22 cellular contexts compared by ENCODE assay signal in genomic region chr6:135073217-135073616, GRCh38. TPM values are rescaled to one million over a fixed set of nuclear protein-coding genes. Genes with fewer than 3 reads are reported as not detected.
DNase-seq lines count a peak whose midpoint lies in the region; ATAC-seq, FAIRE-seq and TF ChIP-seq lines count a peak whose summit lies in the region.
"Had no signal": no experiment of that assay in that cellular context is flagged by ENCODE, and none has a peak within 500 bp of the region (broad histone marks: within the 10 kb centered on the region; RNA-seq: fewer than 3 reads in every experiment).

No MANE protein-coding gene starts in this region.

- H3K27me3 ChIP-seq in K562 (ENCODE audit: control insufficient read depth in 2 of 2, insufficient read depth in 2 of 2, low read length in 2 of 2) = no peaks in the 10 kb centered on the region
- no peaks in the 10 kb centered on the region for H3K27me3 ChIP-seq in right lobe of liver
- H3K27me3 ChIP-seq: BE2C, SJCRH30 had no signal

- H3K27ac ChIP-seq in K562 (ENCODE audit: extremely low read depth, low read depth, low read length) = peak overlapping the region; percentile 8; the same call in 2 of the 3 replicates
- no peak overlapping the region for H3K27ac ChIP-seq in right lobe of liver
- H3K27ac ChIP-seq: SJCRH30 had no signal

- H3K4me3 ChIP-seq in LNCaP clone FGC (ENCODE audit: low read depth, low read length) = no peak overlapping the region
- no peak overlapping the region for H3K4me3 ChIP-seq in K562
- H3K4me3 ChIP-seq in right lobe of liver = no peak overlapping the region
- H3K4me3 ChIP-seq: HAP-1, SJCRH30 had no signal

- no peak for TF ChIP-seq EP300 in K562 (IDR thresholded peaks at IDR 0.05; ENCODE audit: low read length)

- H3K4me2 ChIP-seq in K562 (ENCODE audit: insufficient read depth, low read length) = no peak overlapping the region

- TF ChIP-seq CTCF in natural killer cell (IDR thresholded peaks at IDR 0.05) = no peak
- no peak for TF ChIP-seq CTCF in LNCaP clone FGC (IDR thresholded peaks at IDR 0.05; ENCODE audit: control insufficient read depth, extremely low read depth, insufficient read depth)
- TF ChIP-seq CTCF in K562 (IDR thresholded peaks at IDR 0.05 in 2 of 3, conservative IDR thresholded peaks at IDR 0.05 in 1 of 3; ENCODE audit: insufficient read depth in 2 of 3, low read depth in 1 of 3, low read length in 3 of 3) = no peak
- TF ChIP-seq CTCF in right lobe of liver (IDR thresholded peaks at IDR 0.05) = no peak

- H3K4me1 ChIP-seq in K562 (replicated peaks in 1 of 2; ENCODE audit: control insufficient read depth in 2 of 2, insufficient read depth in 2 of 2, low read length in 2 of 2) (peaks cover 5 to 19% of the 10 kb centered on the region in 2 experiments; a peak in 4 of 5 replicates), right lobe of liver (peaks cover 0 to 10% (median 2%) of the 10 kb centered on the region in 4 donors)
- H3K4me1 ChIP-seq: BE2C, HAP-1, SJCRH30 had no signal

- no TSS peak for BruUV-seq in K562 (replicated peaks; lab: Mats Ljungman, UMichigan)

- no peak for FAIRE-seq in K562 (lab: Jason Lieb, UNC)
- FAIRE-seq: HTR-8/SVneo had no signal

- intact Hi-C loops in natural killer cell (cut with micrococcal nuclease) = no loop called here
- intact Hi-C loops in K562 (cut with micrococcal nuclease) = no loop called here
- intact Hi-C loops in right lobe of liver (cut with DNase I) = no loop called here

- TF ChIP-seq POLR2A in K562 (conservative IDR thresholded peaks at IDR 0.05) (no peak), right lobe of liver (IDR thresholded peaks at IDR 0.05) (no peak)

- no peak for TF ChIP-seq RAD21 in K562 (CRISPR knock-in tag; conservative IDR thresholded peaks at IDR 0.05 in 1 of 2, IDR thresholded peaks at IDR 0.05 in 1 of 2)

- no peaks in the 10 kb centered on the region for H3K9me3 Mint-ChIP-seq in natural killer cell treated with Interleukin-12 subunit alpha and Interleukin-12 subunit beta and Interleukin-15 and Interleukin-18, amount 100 ng/mL, for 72 hours
- no peaks in the 10 kb centered on the region for H3K9me3 Mint-ChIP-seq in natural killer cell
- H3K9me3 Mint-ChIP-seq: CD4-positive, CD25-positive, alpha-beta regulatory T cell; HFFc6 had no signal

- POLR2A ChIA-PET in K562 (lab: Yijun Ruan, JAX) = interaction anchor here (0.6 kb wide), 1 partner anchor 1166 kb away, joined by 3 read pairs; no protein-coding TSS in a partner anchor

- H3K9me1 ChIP-seq in K562 (ENCODE audit: control insufficient read depth, insufficient read depth, low read length) = no peaks in the 10 kb centered on the region

- WGBS in K562 (ENCODE audit: insufficient coverage, low coverage, missing lambda C conversion rate) = 13% methylated on average over 1 of the region's 1 CpG
- 64% methylated on average over 1 of the region's 1 CpG for WGBS in right lobe of liver (ENCODE audit: insufficient coverage, low coverage, low lambda C conversion rate, missing lambda C conversion rate)

- H3K36me3 Mint-ChIP-seq in natural killer cell treated with Interleukin-12 subunit alpha and Interleukin-12 subunit beta and Interleukin-15 and Interleukin-18, amount 100 ng/mL, for 72 hours = no peaks in the 10 kb centered on the region
- H3K36me3 Mint-ChIP-seq in natural killer cell = no peaks in the 10 kb centered on the region
- H3K36me3 Mint-ChIP-seq: CD4-positive, CD25-positive, alpha-beta regulatory T cell had no signal

- peaks cover 0 to 8% of the 10 kb centered on the region in 2 donors for H3K27me3 Mint-ChIP-seq in natural killer cell treated with Interleukin-12 subunit alpha and Interleukin-12 subunit beta and Interleukin-15 and Interleukin-18, amount 100 ng/mL, for 72 hours
- H3K27me3 Mint-ChIP-seq in natural killer cell (ENCODE audit: low read depth in 2 of 2) = peaks cover 7 to 8% of the 10 kb centered on the region in 2 donors
- H3K27me3 Mint-ChIP-seq: CD4-positive, CD25-positive, alpha-beta regulatory T cell had no signal

- DNase-seq in natural killer cell treated with Interleukin-12 subunit alpha and Interleukin-12 subunit beta and Interleukin-15 and Interleukin-18, amount 100 ng/mL, for 72 hours (ENCODE audit: low spot score) = no peak
- DNase-seq in natural killer cell = no peak
- peak; percentile 70 for DNase-seq in LNCaP clone FGC (ENCODE audit: low read depth)
- DNase-seq in K562 (ENCODE audit: extremely low read depth in 1 of 4, low spot score in 3 of 4) = no peak
- DNase-seq in right lobe of liver = no peak
- DNase-seq in stimulated activated CD4-positive, alpha-beta T cell treated with anti-CD3 and anti-CD28 coated beads, Interleukin-4, amount 100 ng/mL, for 4 hours = no peak
- no peak for DNase-seq in NCI-H1048 (lab: John Stamatoyannopoulos, UW)
- DNase-seq: BE2C; CD4-positive, CD25-positive, alpha-beta regulatory T cell; DMS153; GOT3; HFFc6; KG1; NCI-H2029; NCI-H446; NCI-H524 treated with DMSO at 0.1 percent for 48 hours; SJCRH30 had no signal

- peak overlapping the region; percentile 51 for H2AFZ ChIP-seq in K562 (ENCODE audit: low read depth, low read length)

- H3K9me3 ChIP-seq in K562 (replicated peaks; ENCODE audit: control insufficient read depth, insufficient read depth, low read depth, low read length) (peaks cover 9% of the 10 kb centered on the region; the same call in 1 of the 2 replicates), right lobe of liver (no peaks in the 10 kb centered on the region)
- H3K9me3 ChIP-seq: BE2C, HAP-1, SJCRH30 had no signal

- no peak overlapping the region for H3K4me3 Mint-ChIP-seq in natural killer cell treated with Interleukin-12 subunit alpha and Interleukin-12 subunit beta and Interleukin-15 and Interleukin-18, amount 100 ng/mL, for 72 hours
- no peak overlapping the region for H3K4me3 Mint-ChIP-seq in natural killer cell
- H3K4me3 Mint-ChIP-seq: CD4-positive, CD25-positive, alpha-beta regulatory T cell; HFFc6 had no signal

- ATAC-seq in natural killer cell treated with Interleukin-12 subunit alpha and Interleukin-12 subunit beta and Interleukin-15 and Interleukin-18, amount 100 ng/mL, for 72 hours = no peak
- no peak for ATAC-seq in natural killer cell
- ATAC-seq in K562 = no peak
- ATAC-seq in right lobe of liver = peak in 3 of 4 donors; percentile 12 to 48 (median 45)
- no peak for ATAC-seq in GM18520 (IDR thresholded peaks at IDR 0.05; ENCODE audit: unreplicated experiment)
- ATAC-seq: Right ventricle myocardium inferior, SK-N-SH treated with all-trans-retinoic acid at 6 μM for 48 hours had no signal

- H4K20me1 ChIP-seq in K562 (replicated peaks; ENCODE audit: control insufficient read depth, insufficient read depth, low read length) = no peaks in the 10 kb centered on the region

- peak overlapping the region; percentile 36 to 63 for H3K27ac Mint-ChIP-seq in natural killer cell treated with Interleukin-12 subunit alpha and Interleukin-12 subunit beta and Interleukin-15 and Interleukin-18, amount 100 ng/mL, for 72 hours
- H3K27ac Mint-ChIP-seq in natural killer cell = no peak overlapping the region
- H3K27ac Mint-ChIP-seq: CD4-positive, CD25-positive, alpha-beta regulatory T cell; HFFc6 had no signal

- no peaks in the 10 kb centered on the region for H3K79me2 ChIP-seq in K562 (ENCODE audit: control insufficient read depth, insufficient read depth, low read length)

- peaks cover 15 to 26% of the 10 kb centered on the region in 2 donors for H3K4me1 Mint-ChIP-seq in natural killer cell treated with Interleukin-12 subunit alpha and Interleukin-12 subunit beta and Interleukin-15 and Interleukin-18, amount 100 ng/mL, for 72 hours (ENCODE audit: low read depth in 2 of 2)
- H3K4me1 Mint-ChIP-seq in natural killer cell = no peaks in the 10 kb centered on the region

- CTCF ChIA-PET in K562 (lab: Yijun Ruan, JAX; ENCODE audit: low intra/inter-chr PET ratio) = no interaction called here

- H3K36me3 ChIP-seq in K562 (ENCODE audit: control insufficient read depth, insufficient read depth, low read length) (no peaks in the 10 kb centered on the region; the same call in 2 of the 3 replicates), right lobe of liver (no peaks in the 10 kb centered on the region)
- H3K36me3 ChIP-seq: BE2C, HAP-1, SJCRH30 had no signal

- in situ Hi-C loops in K562 (cut with MboI) = no loop called here

- H3K9ac ChIP-seq in K562 (ENCODE audit: insufficient read depth in 1 of 2, low read depth in 2 of 2, low read length in 2 of 2) = no peak overlapping the region; a peak in 1 of 4 replicates

TF ChIP-seq in K562, 482 proteins besides CTCF, POLR2A, EP300 and RAD21 (continues in another document):
- TF ChIP-seq, protein P1, sequence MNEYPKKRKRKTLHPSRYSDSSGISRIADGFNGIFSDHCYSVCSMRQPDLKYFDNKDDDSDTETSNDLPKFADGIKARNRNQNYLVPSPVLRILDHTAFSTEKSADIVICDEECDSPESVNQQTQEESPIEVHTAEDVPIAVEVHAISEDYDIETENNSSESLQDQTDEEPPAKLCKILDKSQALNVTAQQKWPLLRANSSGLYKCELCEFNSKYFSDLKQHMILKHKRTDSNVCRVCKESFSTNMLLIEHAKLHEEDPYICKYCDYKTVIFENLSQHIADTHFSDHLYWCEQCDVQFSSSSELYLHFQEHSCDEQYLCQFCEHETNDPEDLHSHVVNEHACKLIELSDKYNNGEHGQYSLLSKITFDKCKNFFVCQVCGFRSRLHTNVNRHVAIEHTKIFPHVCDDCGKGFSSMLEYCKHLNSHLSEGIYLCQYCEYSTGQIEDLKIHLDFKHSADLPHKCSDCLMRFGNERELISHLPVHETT (CRISPR knock-in tag; conservative IDR thresholded peaks at IDR 0.05 in 1 of 2, IDR thresholded peaks at IDR 0.05 in 1 of 2) = 0 out of 4 replicates have a peak, but pooled peaks of 1 of the 2 experiments have one; percentile 15

RNA-seq across cellular contexts. Expression of gene HBS1L, which starts 18.6 kb away (rescaled TPM):
- total RNA-seq in natural killer cell treated with Interleukin-12 subunit alpha and Interleukin-12 subunit beta and Interleukin-15 and Interleukin-18, amount 100 ng/mL, for 72 hours = 100 to 1,000 TPM; 137 to 215 TPM
- total RNA-seq in natural killer cell = 10 to 100 TPM; 75.3 to 82.2 (median 80.1) TPM
- total RNA-seq in K562 (2011; cell fraction: chromatin; rRNA removed; ENCODE audit: low replicate concordance) = 82.7 and 242 TPM in 2 replicates
- total RNA-seq in K562 (2011; cell fraction: nucleolus; rRNA removed) = 27.5 and 35.5 TPM in 2 replicates
- 68.2 and 121 TPM in 2 replicates for total RNA-seq in K562 (2011; cell fraction: nucleoplasm; rRNA removed)
- 133 and 145 TPM in 2 replicates for total RNA-seq in K562 (2014; rRNA removed)
- 184 and 207 TPM in 2 replicates for total RNA-seq in K562 (2014; rRNA removed; fragmentation: Illumina TruSeq; extraction: Trizol)
- 161 and 170 TPM in 2 replicates for total RNA-seq in K562 (2015; rRNA removed; fragmentation: Illumina TruSeq; extraction: Trizol)
- 128 and 140 TPM in 2 replicates for total RNA-seq in K562 (2021)
- polyA plus RNA-seq in K562 (2011; rRNA removed) = 131 and 175 TPM in 2 replicates
- polyA plus RNA-seq in K562 (2011; cell fraction: cytosol; rRNA removed) = 34.0 and 60.3 TPM in 2 replicates
- polyA plus RNA-seq in K562 (2011; cell fraction: nucleus; rRNA removed) = 57.7 and 92.5 TPM in 2 replicates
- 75.8 and 104 TPM in 2 replicates for polyA plus RNA-seq in K562 (2012)
- polyA plus RNA-seq in K562 (2014; fragmentation: Illumina TruSeq; extraction: Trizol) = 117 and 121 TPM in 2 replicates
- 100 to 1,000 TPM; 101 to 199 TPM for polyA plus RNA-seq in K562 (2014; fragmentation: Nextera tagmentation; extraction: Ambion mirVana)
- polyA plus RNA-seq in K562 (2014; rRNA removed) = 115 and 120 TPM in 2 replicates
- polyA minus RNA-seq in K562 (2011; rRNA and poly(A)+ RNA removed) = 345 and 377 TPM in 2 replicates
- 82.5 and 96.0 TPM in 2 replicates for polyA minus RNA-seq in K562 (2011; cell fraction: cytosol; rRNA and poly(A)+ RNA removed)
- 84.1 and 152 TPM in 2 replicates for polyA minus RNA-seq in K562 (2011; cell fraction: nucleus; rRNA and poly(A)+ RNA removed)
- total RNA-seq in right lobe of liver = 10 to 100 TPM; 31.8 to 47.2 (median 37.1) TPM

Comparison
In these comparisons a context has a peak if more than half of its experiments do, and no peak if none do; other contexts are left out.
1. H3K27ac Mint-ChIP-seq: peak in natural killer cell treated with Interleukin-12 subunit alpha and Interleukin-12 subunit beta and Interleukin-15 and Interleukin-18, amount 100 ng/mL, for 72 hours (2 of 2); none in natural killer cell (0 of 2).
2. ATAC-seq: peak in right lobe of liver (3 of 4); none in natural killer cell treated with Interleukin-12 subunit alpha and Interleukin-12 subunit beta and Interleukin-15 and Interleukin-18, amount 100 ng/mL, for 72 hours (0 of 2), natural killer cell (0 of 3), K562 (single experiment) and GM18520 (single experiment).